19 cellular contexts compared by ENCODE assay signal in the genomic region with DNA sequence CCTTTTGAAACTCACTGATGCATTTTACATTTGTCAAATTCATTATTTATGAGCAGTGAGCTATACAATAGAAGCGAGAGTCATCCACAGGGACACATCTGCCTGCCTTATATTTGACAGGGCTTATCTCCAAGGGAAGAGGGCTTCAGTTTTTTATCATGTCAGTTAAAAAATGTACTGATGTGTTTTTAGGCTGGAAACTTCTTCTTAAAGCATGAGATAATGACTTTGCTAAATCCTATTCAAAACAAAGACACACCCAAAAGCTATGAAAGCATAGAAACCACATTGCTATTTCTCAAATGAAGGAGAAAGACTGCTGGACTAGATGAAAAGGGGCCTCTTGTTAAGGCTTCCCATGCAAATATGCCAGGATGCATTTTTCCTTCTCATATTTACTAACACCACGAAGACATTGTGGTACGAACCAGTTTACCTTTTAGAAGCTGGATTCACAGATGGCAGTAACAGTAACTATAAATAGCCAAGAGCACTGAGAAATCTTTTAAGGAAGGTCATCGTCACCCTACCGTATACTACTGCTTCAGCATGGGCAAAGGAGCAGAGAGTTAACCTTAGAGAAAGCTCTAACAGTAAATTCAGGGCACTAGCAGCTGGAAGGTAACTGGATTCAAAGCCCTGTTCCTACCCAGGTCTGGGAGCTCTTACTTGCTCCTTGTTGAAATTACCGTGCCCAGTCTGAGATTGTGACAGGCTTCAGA.
A peak's percentile ranks its signal among the peaks of the same experiment; 100 is the strongest.
DNase-seq lines count a peak whose midpoint lies in the region; ATAC-seq, FAIRE-seq and TF ChIP-seq lines count a peak whose summit lies in the region.
"Had no signal": no experiment of that assay in that cellular context is flagged by ENCODE, and none has a peak within 500 bp of the region (broad histone marks: within the 10 kb centered on the region; RNA-seq: fewer than 3 reads in every experiment).

No MANE protein-coding gene starts in this region.

- H3K79me2 ChIP-seq in astrocyte (ENCODE audit: insufficient read depth, low read length), result no peaks in the 10 kb centered on the region

- no peaks in the 10 kb centered on the region for H3K4me1 ChIP-seq in astrocyte (ENCODE audit: insufficient read depth, low read length)

- H3K27ac Mint-ChIP-seq in astrocyte (ENCODE audit: unreplicated experiment), result peak overlapping the region; percentile 36
- H3K27ac Mint-ChIP-seq: stimulated activated naive CD8-positive, alpha-beta T cell treated with anti-CD3 and anti-CD28 coated beads, Interleukin-15, Interleukin-2, amounts not matched to agents 100 ng/mL and 50 ng/mL, for 24 hours had no signal

- no peaks in the 10 kb centered on the region for H3K9me3 ChIP-seq in astrocyte (ENCODE audit: insufficient read depth, low read depth, low read length)
- H3K9me3 ChIP-seq: pancreas had no signal

- H3K27ac ChIP-seq in astrocyte (ENCODE audit: low read depth, low read length), result no peak overlapping the region

- H4K20me1 ChIP-seq in astrocyte (ENCODE audit: insufficient read depth, low read length), result no peaks in the 10 kb centered on the region

- no peak for FAIRE-seq in astrocyte (lab: Jason Lieb, UNC)
- FAIRE-seq: H54, pancreas had no signal

- no peaks in the 10 kb centered on the region for H3K36me3 ChIP-seq in astrocyte (ENCODE audit: insufficient read depth, low read length)
- H3K36me3 ChIP-seq: pancreas had no signal

- H3K4me1 Mint-ChIP-seq in astrocyte (ENCODE audit: low read depth, unreplicated experiment), result peaks cover 33% of the 10 kb centered on the region

- DNase-seq in AG10803 (ENCODE audit: low read depth), result peak; percentile 60
- peak; percentile 59 for DNase-seq in NCI-H187 treated with DMSO at 0.1 percent for 48 hours (lab: John Stamatoyannopoulos, UW)
- no peak for DNase-seq in astrocyte (ENCODE audit: low read depth)
- peak; percentile 37 for DNase-seq in left kidney (ENCODE audit: low read depth, low spot score)
- DNase-seq in SHP77 treated with DMSO at 0.1 percent for 48 hours (lab: John Stamatoyannopoulos, UW), result no peak
- no peak for DNase-seq in LoVo (ENCODE audit: low spot score)
- no peak for DNase-seq in AG08396 (ENCODE audit: low spot score)
- DNase-seq: activated CD4-positive, alpha-beta T cell treated with anti-CD3 and anti-CD28 coated beads, Interleukin-2, amount 50 U/mL, for 4 hours; aorta; effector CD4-positive, alpha-beta T cell; foreskin melanocyte; NCI-H1105 treated with DMSO at 0.1 percent for 48 hours; pancreas; SIG-M5; T-helper 9 cell had no signal

- no peaks in the 10 kb centered on the region for H3K9me3 Mint-ChIP-seq in astrocyte (ENCODE audit: unreplicated experiment)
- H3K9me3 Mint-ChIP-seq: stimulated activated naive CD8-positive, alpha-beta T cell treated with anti-CD3 and anti-CD28 coated beads, Interleukin-15, Interleukin-2, amounts not matched to agents 100 ng/mL and 50 ng/mL, for 24 hours had no signal

- H3K4me3 ChIP-seq in AG10803 (ENCODE audit: low read length), result no peak overlapping the region
- no peak overlapping the region for H3K4me3 ChIP-seq in astrocyte (ENCODE audit: insufficient read depth, low read depth, low read length)
- H3K4me3 ChIP-seq: pancreas, skin epidermis had no signal

- no peaks in the 10 kb centered on the region for H3K27me3 Mint-ChIP-seq in astrocyte (ENCODE audit: low read depth, unreplicated experiment)
- H3K27me3 Mint-ChIP-seq: stimulated activated naive CD8-positive, alpha-beta T cell treated with anti-CD3 and anti-CD28 coated beads, Interleukin-15, Interleukin-2, amounts not matched to agents 100 ng/mL and 50 ng/mL, for 24 hours had no signal

- no peak for TF ChIP-seq CTCF in AG10803 (conservative IDR thresholded peaks at IDR 0.05; ENCODE audit: low read length)
- no peak for TF ChIP-seq CTCF in astrocyte (IDR thresholded peaks at IDR 0.05; ENCODE audit: insufficient read depth, low read depth, low read length)

- ATAC-seq in GM19452 (IDR thresholded peaks at IDR 0.05; ENCODE audit: unreplicated experiment), result no peak
- ATAC-seq: pancreas had no signal

- H3K27me3 ChIP-seq in astrocyte (ENCODE audit: insufficient read depth, low read length), result no peaks in the 10 kb centered on the region
- H3K27me3 ChIP-seq: pancreas had no signal

- no peak overlapping the region for H3K4me2 ChIP-seq in astrocyte (ENCODE audit: low read length)

- no peak overlapping the region for H2AFZ ChIP-seq in astrocyte (ENCODE audit: low read depth, low read length)

- no peaks in the 10 kb centered on the region for H3K36me3 Mint-ChIP-seq in astrocyte (ENCODE audit: low read depth, unreplicated experiment)

- no peak overlapping the region for H3K9ac ChIP-seq in astrocyte (ENCODE audit: low read length)

- no peak overlapping the region for H3K4me3 Mint-ChIP-seq in astrocyte (ENCODE audit: unreplicated experiment)
- H3K4me3 Mint-ChIP-seq: stimulated activated naive CD8-positive, alpha-beta T cell treated with anti-CD3 and anti-CD28 coated beads, Interleukin-15, Interleukin-2, amounts not matched to agents 100 ng/mL and 50 ng/mL, for 24 hours had no signal

Comparison
In these comparisons a context has a peak if more than half of its experiments do, and no peak if none do; other contexts are left out.
1. DNase-seq: peak in AG10803 (single experiment), NCI-H187 treated with DMSO at 0.1 percent for 48 hours (single experiment) and left kidney (single experiment); none in astrocyte (single experiment), SHP77 treated with DMSO at 0.1 percent for 48 hours (single experiment), LoVo (single experiment) and AG08396 (single experiment).